ENCODE assay signal across 10 cellular contexts in genomic region chr14:91008759-91009409, GRCh38. TPM values are rescaled to one million over a fixed set of nuclear protein-coding genes. Genes with fewer than 3 reads are reported as not detected.
DNase-seq lines count a peak whose midpoint lies in the region; ATAC-seq lines count a peak whose summit lies in the region.
"Had no signal": no experiment of that assay in that cellular context is flagged by ENCODE, and none has a peak within 500 bp of the region (broad histone marks: within the 10 kb centered on the region; RNA-seq: fewer than 3 reads in every experiment).

No MANE protein-coding gene starts in this region.

- peak overlapping the region in 1 of 6 donors; percentile 4 for H3K27ac Mint-ChIP-seq in immature natural killer cell
- H3K27ac Mint-ChIP-seq: nephron progenitor cell had no signal

- no peak overlapping the region for H3K4me3 ChIP-seq in MG63

- DNase-seq in COLO668 (lab: John Stamatoyannopoulos, UW; ENCODE audit: unreplicated experiment) (peak; percentile 32), NCI-H524 (lab: John Stamatoyannopoulos, UW) (peak; percentile 24 to 50), left ventricle myocardium superior (peak; percentile 31), MG63 (no peak), GM03348 (ENCODE audit: low spot score) (no peak), immature natural killer cell (no peak)
- DNase-seq: activated CD4-positive, alpha-beta T cell treated with anti-CD3 and anti-CD28 coated beads for 48 hours; nephron progenitor cell had no signal

- ATAC-seq in GM21381 (IDR thresholded peaks at IDR 0.05; ENCODE audit: unreplicated experiment), result peak; percentile 17
- ATAC-seq in left ventricle myocardium superior, result peak; percentile 80
- no peak for ATAC-seq in GM21723 (IDR thresholded peaks at IDR 0.05; ENCODE audit: unreplicated experiment)

- no peak overlapping the region for H3K4me3 Mint-ChIP-seq in immature natural killer cell
- H3K4me3 Mint-ChIP-seq: nephron progenitor cell had no signal

- no peaks in the 10 kb centered on the region for H3K9me3 ChIP-seq in MG63

- no peaks in the 10 kb centered on the region for H3K9me3 Mint-ChIP-seq in immature natural killer cell
- H3K9me3 Mint-ChIP-seq: nephron progenitor cell had no signal

- no peaks in the 10 kb centered on the region for H3K27me3 Mint-ChIP-seq in immature natural killer cell (ENCODE audit: low read depth in 3 of 3)

- peaks cover 0 to 6% (median 0%) of the 10 kb centered on the region in 3 donors for H3K36me3 Mint-ChIP-seq in immature natural killer cell

- no peaks in the 10 kb centered on the region for H3K36me3 ChIP-seq in MG63

- intact Hi-C loops in left ventricle myocardium superior (cut with micrococcal nuclease), result no loop called here

- peaks cover 22 to 27% of the 10 kb centered on the region in 2 donors for H3K4me1 Mint-ChIP-seq in immature natural killer cell
- H3K4me1 Mint-ChIP-seq: nephron progenitor cell had no signal

- no peaks in the 10 kb centered on the region for H3K27me3 ChIP-seq in MG63

RNA-seq across cellular contexts. Expression of gene RPS6KA5, which starts 51.6 kb away (rescaled TPM):
- total RNA-seq in left ventricle myocardium superior, result 11.9 TPM
- total RNA-seq in MG63 (2014; rRNA removed; shearing (Covaris generic); ENCODE audit: low replicate concordance), result 1.5 and 2.9 TPM in 2 replicates
- 10 to 100 TPM; 11.1 to 19.0 (median 16.6) TPM for polyA plus RNA-seq in immature natural killer cell

Comparison
In these comparisons a context has a peak if more than half of its experiments do, and no peak if none do; other contexts are left out.
1. DNase-seq: peak in COLO668 (single experiment), NCI-H524 (2 of 2) and left ventricle myocardium superior (single experiment); none in MG63 (single experiment), GM03348 (single experiment) and immature natural killer cell (0 of 3).